Comparison of ENCODE assay signal across 1 cellular context in genomic region chr18:72652990-72653593, GRCh38.
TF ChIP-seq lines count a peak whose summit lies in the region.

No MANE protein-coding gene starts in this region.

TF ChIP-seq in WTC11, 78 proteins besides CTCF, POLR2A, EP300 and RAD21 (continued from another document):
- no peak for TF ChIP-seq AR (CRISPR knock-in tag; IDR thresholded peaks at IDR 0.05)
- no peak for TF ChIP-seq MLX (CRISPR knock-in tag; IDR thresholded peaks at IDR 0.05)
- no peak for TF ChIP-seq JAZF1 (CRISPR knock-in tag; IDR thresholded peaks at IDR 0.05)
- no peak for TF ChIP-seq STAT6 (CRISPR knock-in tag; conservative IDR thresholded peaks at IDR 0.05; ENCODE audit: low read depth)
- TF ChIP-seq ZNF138 (CRISPR knock-in tag; conservative IDR thresholded peaks at IDR 0.05) = no peak
- no peak for TF ChIP-seq USF1 (CRISPR knock-in tag; IDR thresholded peaks at IDR 0.05)
- no peak for TF ChIP-seq ATF6 (CRISPR knock-in tag; IDR thresholded peaks at IDR 0.05)
- no peak for TF ChIP-seq SP1 (CRISPR knock-in tag; conservative IDR thresholded peaks at IDR 0.05)
